8 cellular contexts compared by ENCODE assay signal in genomic region chr11:124876818-124877630, GRCh38. TPM values are rescaled to one million over a fixed set of nuclear protein-coding genes. Genes with fewer than 3 reads are reported as not detected.
A peak's percentile ranks its signal among the peaks of the same experiment; 100 is the strongest.
DNase-seq lines count a peak whose midpoint lies in the region; ATAC-seq and TF ChIP-seq lines count a peak whose summit lies in the region.

No MANE protein-coding gene starts in this region.

- ATAC-seq in aorta (ENCODE audit: low FRiP score) (no peak), GM18502 (IDR thresholded peaks at IDR 0.05; ENCODE audit: poor library complexity, unreplicated experiment) (no peak), HG03159 (IDR thresholded peaks at IDR 0.05; ENCODE audit: unreplicated experiment) (no peak), HG02852 (IDR thresholded peaks at IDR 0.05; ENCODE audit: unreplicated experiment) (no peak)

- H3K36me3 ChIP-seq in left ventricle myocardium inferior (no peaks in the 10 kb centered on the region), aorta (ENCODE audit: control insufficient read depth in 1 of 2, insufficient read depth in 2 of 2, low read length in 1 of 2) (no peaks in the 10 kb centered on the region)

- H3K4me1 ChIP-seq in left ventricle myocardium inferior (peaks cover 46% of the 10 kb centered on the region), mononuclear cell (ENCODE audit: insufficient read depth, low read length) (peaks cover 18% of the 10 kb centered on the region), aorta (ENCODE audit: control insufficient read depth in 1 of 2, insufficient read depth in 2 of 2, low read length in 2 of 2) (no peaks in the 10 kb centered on the region)

- no peak for TF ChIP-seq CTCF in left ventricle myocardium inferior (IDR thresholded peaks at IDR 0.05; ENCODE audit: borderline replicate concordance)
- no peak for TF ChIP-seq CTCF in cardiac fibroblast (IDR thresholded peaks at IDR 0.05; ENCODE audit: low read depth, low read length)

- H3K27ac ChIP-seq in left ventricle myocardium inferior (replicated peaks) (peak overlapping the region; percentile 94), aorta (ENCODE audit: low read depth in 1 of 2, low read length in 2 of 2) (no peak overlapping the region)

- H3K9me3 ChIP-seq in left ventricle myocardium inferior (replicated peaks) (no peaks in the 10 kb centered on the region), mononuclear cell (ENCODE audit: low read depth, low read length) (no peaks in the 10 kb centered on the region), aorta (ENCODE audit: control insufficient read depth, low read length) (no peaks in the 10 kb centered on the region)

- H3K4me3 ChIP-seq in left ventricle myocardium inferior (peak overlapping the region; percentile 77), cardiac fibroblast (replicated peaks in 1 of 2; ENCODE audit: low read depth in 2 of 2, low read length in 2 of 2) (peak overlapping the region; percentile 63 to 68), mononuclear cell (ENCODE audit: low read length) (peak overlapping the region; percentile 55), aorta (ENCODE audit: low read length in 2 of 2) (peak overlapping the region; percentile 15 to 49)

- H3K27me3 ChIP-seq in left ventricle myocardium inferior (ENCODE audit: low read depth) (peaks cover 70% of the 10 kb centered on the region), mononuclear cell (ENCODE audit: insufficient read depth, low read length) (peaks cover 7% of the 10 kb centered on the region), aorta (ENCODE audit: control insufficient read depth in 1 of 2, insufficient read depth in 2 of 2, low read length in 1 of 2) (no peaks in the 10 kb centered on the region)

- no peak for DNase-seq in left ventricle myocardium inferior
- no peak for DNase-seq in cardiac septum (ENCODE audit: low spot score)
- DNase-seq in cardiac fibroblast (ENCODE audit: low read depth in 2 of 2), result no peak
- no peak for DNase-seq in aorta

- WGBS in aorta, 2 donors, result 27 to 28% methylated on average over 30 of the region's 30 CpGs

- intact Hi-C loops in left ventricle myocardium inferior (cut with micrococcal nuclease), result no loop called here
- intact Hi-C loops in cardiac septum (cut with DNase I), result loop anchor here (5.0 kb wide), 1 partner anchor 75 kb away; the partner anchor contains the start of gene CCDC15
- intact Hi-C loops in aorta (cut with DNase I), result loop anchor here in 1 of 2 donors (10.0 kb wide), 1 partner anchor 462 kb away; no protein-coding TSS in a partner anchor

RNA-seq across cellular contexts. Expression of gene ROBO3, which starts 11.8 kb away (rescaled TPM):
- total RNA-seq in left ventricle myocardium inferior (3.9 TPM), cardiac septum (5.1 TPM), mononuclear cell (6.2 TPM), aorta (10 to 100 TPM; 15.7 to 63.0 TPM)
- 10 to 100 TPM in 1 of 2 donors, 1 to 10 TPM in 1; 2.1 to 19.7 TPM for polyA plus RNA-seq in aorta

RNA-seq across cellular contexts. Expression of gene ROBO4, which starts 20.6 kb away (rescaled TPM):
- total RNA-seq in left ventricle myocardium inferior (20.7 TPM), cardiac septum (15.9 TPM), mononuclear cell (0.31 TPM), aorta (10 to 100 TPM; 19.7 to 41.9 TPM)
- 1 to 10 TPM; 2.4 to 2.8 TPM for polyA plus RNA-seq in aorta

RNA-seq across cellular contexts. Expression of gene HEPN1, which starts 42.0 kb away (rescaled TPM):
- total RNA-seq in left ventricle myocardium inferior (not detected), cardiac septum (not detected), mononuclear cell (not detected), aorta (under 1 TPM in 1 of 2 donors, not detected in 1; 0.51 TPM)
- not detected for polyA plus RNA-seq in aorta

RNA-seq across cellular contexts. Expression of gene HEPACAM, which starts 58.8 kb away (rescaled TPM):
- not detected for total RNA-seq in left ventricle myocardium inferior
- 0.11 TPM for total RNA-seq in cardiac septum
- total RNA-seq in mononuclear cell, result 0.10 TPM
- total RNA-seq in aorta, result under 1 TPM; 0.10 to 0.30 TPM
- not detected for polyA plus RNA-seq in aorta

Comparison
In these comparisons a context has a peak if more than half of its experiments do, and no peak if none do; other contexts are left out.
1. RNA of gene ROBO4, which starts 20.6 kb away (total RNA-seq): 19.7 to 41.9 TPM in aorta, 20.7 TPM in left ventricle myocardium inferior (single experiment) and 15.9 TPM in cardiac septum (single experiment); 0.31 TPM in mononuclear cell (single experiment); every median in the first group is over 10 times any median in the second.
2. Peak in every context shown above with its lines, with median percentiles within 50 percentile points of each other: H3K4me3 ChIP-seq.